9 cellular contexts compared by ENCODE assay signal in the genomic region with DNA sequence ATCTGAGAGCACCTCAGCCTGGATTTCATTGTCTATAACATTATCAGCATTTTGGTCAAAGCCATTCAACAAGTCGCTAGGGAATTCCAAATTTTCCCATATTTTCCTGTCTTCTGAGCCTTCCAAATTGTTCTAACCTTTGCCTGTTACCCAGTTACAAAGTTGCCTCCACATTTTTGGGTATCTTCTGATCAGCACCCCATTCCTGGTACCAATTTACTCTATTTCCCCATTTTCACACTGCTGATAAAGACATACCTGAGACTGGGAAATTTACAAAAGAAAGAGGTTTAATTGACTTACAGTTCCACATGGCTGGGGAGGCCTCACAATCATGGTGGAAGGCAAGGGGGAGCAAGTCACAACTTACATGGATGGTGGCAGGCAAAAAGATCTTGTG. TPM values are rescaled to one million over a fixed set of nuclear protein-coding genes. Genes with fewer than 3 reads are reported as not detected.
"Had no signal": no experiment of that assay in that cellular context is flagged by ENCODE, and none has a peak within 500 bp of the region (broad histone marks: within the 10 kb centered on the region; RNA-seq: fewer than 3 reads in every experiment).

No MANE protein-coding gene starts in this region.

RNA-seq across cellular contexts. Expression of a gene that starts 41.0 kb away (rescaled TPM):
- total RNA-seq: suprapubic skin, temporal lobe, testis, thoracic aorta, thyroid gland, tibial nerve, transverse colon, uterus, vagina had no signal
